ENCODE assay signal across 30 cellular contexts in genomic region chr2:192579965-192580700, GRCh38.
"Had no signal": no experiment of that assay in that cellular context is flagged by ENCODE, and none has a peak within 500 bp of the region (broad histone marks: within the 10 kb centered on the region; RNA-seq: fewer than 3 reads in every experiment).

No MANE protein-coding gene starts in this region.

- H3K27ac ChIP-seq: brain microvascular endothelial cell, SJCRH30, SK-N-MC, WERI-Rb-1 had no signal

- H3K27me3 ChIP-seq: brain microvascular endothelial cell, MG63, SJCRH30 had no signal

- H3K4me3 ChIP-seq: MG63, SJCRH30, SK-N-MC had no signal

- H3K4me1 ChIP-seq: SJCRH30 had no signal

- ATAC-seq: activated CD8-positive, alpha-beta T cell treated with anti-CD3 and anti-CD28 coated beads for 36 hours; activated T-cell treated with anti-CD3 and anti-CD28 coated beads, Interleukin-2, amount 50 U/mL, for 72 hours; activated T-helper 17 cell treated with anti-CD3 and anti-CD28 coated beads, Interleukin-2, amount 50 U/mL, for 72 hours; Panc1 had no signal

- H3K9me3 Mint-ChIP-seq: activated CD4-positive, alpha-beta T cell treated with anti-CD3 and anti-CD28 coated beads, Interleukin-2, amount 10 ng/mL, durations not matched to agents 24 days and 14 days; activated CD8-positive, alpha-beta T cell treated with anti-CD3 and anti-CD28 coated beads for 36 hours; activated naive CD8-positive, alpha-beta T cell treated with anti-CD3 and anti-CD28 coated beads for 36 hours; activated T-cell treated with anti-CD3 and anti-CD28 coated beads, Interleukin-2, amount 50 U/mL, for 72 hours had no signal

- H3K27ac Mint-ChIP-seq: activated CD4-positive, alpha-beta T cell treated with anti-CD3 and anti-CD28 coated beads, Interleukin-2, amount 10 ng/mL, durations not matched to agents 24 days and 14 days; activated CD8-positive, alpha-beta T cell treated with anti-CD3 and anti-CD28 coated beads for 36 hours; activated naive CD8-positive, alpha-beta T cell treated with anti-CD3 and anti-CD28 coated beads for 36 hours; activated T-cell treated with anti-CD3 and anti-CD28 coated beads, Interleukin-2, amount 50 U/mL, for 72 hours; activated T-helper 17 cell treated with anti-CD3 and anti-CD28 coated beads, Interleukin-2, amount 50 U/mL, for 72 hours had no signal

- H3K36me3 ChIP-seq: brain microvascular endothelial cell, MG63, SJCRH30, WERI-Rb-1 had no signal

- H3K27me3 Mint-ChIP-seq: activated CD4-positive, alpha-beta T cell treated with anti-CD3 and anti-CD28 coated beads, Interleukin-2, amount 10 ng/mL, durations not matched to agents 24 days and 14 days; activated CD8-positive, alpha-beta T cell treated with anti-CD3 and anti-CD28 coated beads for 36 hours; activated naive CD8-positive, alpha-beta T cell treated with anti-CD3 and anti-CD28 coated beads for 36 hours; activated T-helper 17 cell treated with anti-CD3 and anti-CD28 coated beads, Interleukin-2, amount 50 U/mL, for 72 hours had no signal

- H3K4me1 Mint-ChIP-seq: activated CD4-positive, alpha-beta T cell treated with anti-CD3 and anti-CD28 coated beads, Interleukin-2, amount 10 ng/mL, durations not matched to agents 24 days and 14 days; activated naive CD8-positive, alpha-beta T cell treated with anti-CD3 and anti-CD28 coated beads for 36 hours; activated T-helper 17 cell treated with anti-CD3 and anti-CD28 coated beads, Interleukin-2, amount 50 U/mL, for 72 hours had no signal

- H3K9me3 ChIP-seq: MG63, SJCRH30 had no signal

- H3K4me3 Mint-ChIP-seq: activated CD4-positive, alpha-beta T cell treated with anti-CD3 and anti-CD28 coated beads, Interleukin-2, amount 10 ng/mL, durations not matched to agents 24 days and 14 days; activated CD8-positive, alpha-beta T cell treated with anti-CD3 and anti-CD28 coated beads for 36 hours; activated naive CD8-positive, alpha-beta T cell treated with anti-CD3 and anti-CD28 coated beads for 36 hours; activated T-cell treated with anti-CD3 and anti-CD28 coated beads, Interleukin-2, amount 50 U/mL, for 72 hours; activated T-helper 17 cell treated with anti-CD3 and anti-CD28 coated beads, Interleukin-2, amount 50 U/mL, for 72 hours had no signal

- H3K36me3 Mint-ChIP-seq: activated naive CD8-positive, alpha-beta T cell treated with anti-CD3 and anti-CD28 coated beads for 36 hours had no signal

- DNase-seq: activated CD4-positive, alpha-beta T cell treated with anti-CD3 and anti-CD28 coated beads for 1 hour; activated CD4-positive, alpha-beta T cell treated with anti-CD3 and anti-CD28 coated beads, Interleukin-2, amount 10 ng/mL, durations not matched to agents 24 days and 14 days; activated CD4-positive, alpha-beta T cell treated with anti-CD3 and anti-CD28 coated beads, Interleukin-2, amount 50 U/mL, for 4 hours; activated CD4-positive, CD25-positive, alpha-beta regulatory T cell; activated CD8-positive, alpha-beta T cell treated with anti-CD3 and anti-CD28 coated beads for 36 hours; activated effector memory CD4-positive, alpha-beta T cell treated with anti-CD3 and anti-CD28 coated beads, Interleukin-2, amount 50 U/mL, for 16 hours; activated naive CD4-positive, alpha-beta T cell; activated naive CD4-positive, alpha-beta T cell treated with anti-CD3 and anti-CD28 coated beads, Interleukin-2, amount 50 U/mL, for 16 hours; activated naive CD8-positive, alpha-beta T cell treated with anti-CD3 and anti-CD28 coated beads for 36 hours; activated T-cell treated with anti-CD3 and anti-CD28 coated beads, Interleukin-2, amount 50 U/mL, for 1 hour; activated T-cell treated with anti-CD3 and anti-CD28 coated beads, Interleukin-2, amount 50 U/mL, for 72 hours; amniotic stem cell; aorta; brain microvascular endothelial cell; central memory CD4-positive, alpha-beta T cell; MG63; MV-4-11; NCI-H1092; NCI-H1436 treated with DMSO at 0.1 percent for 48 hours; NCI-H1694 treated with DMSO at 0.1 percent for 48 hours; NCI-H2029; NCI-H345; NCI-H524 treated with DMSO at 0.1 percent for 48 hours; SHP77; SJCRH30; T1000; WERI-Rb-1 had no signal
